8 cellular contexts compared by ENCODE assay signal in genomic region chr17:4949321-4950074, GRCh38. TPM values are rescaled to one million over a fixed set of nuclear protein-coding genes. Genes with fewer than 3 reads are reported as not detected.
A peak's percentile ranks its signal among the peaks of the same experiment; 100 is the strongest.
DNase-seq lines count a peak whose midpoint lies in the region; ATAC-seq and TF ChIP-seq lines count a peak whose summit lies in the region.

No MANE protein-coding gene starts in this region.

- WGBS in mesodermal cell (ENCODE audit: insufficient coverage in 2 of 2), 2 experiments, result 0 to 1% methylated on average over 36 to 57 of the region's 75 CpGs

- H3K4me1 Mint-ChIP-seq in endothelial cell (ENCODE audit: unreplicated experiment), result peaks cover 46% of the 10 kb centered on the region

- TF ChIP-seq CTCF in GM13977 (IDR thresholded peaks at IDR 0.05; ENCODE audit: extremely low read depth, insufficient read depth, missing control alignments) (no peak), endothelial cell (IDR thresholded peaks at IDR 0.05; ENCODE audit: unreplicated experiment) (no peak)

- H3K4me3 ChIP-seq in mesodermal cell (ENCODE audit: extremely low read depth, insufficient read depth, low read length, poor library complexity, severe bottlenecking), result peak overlapping the region; percentile 98

- H3K9me3 ChIP-seq in mesodermal cell (ENCODE audit: control insufficient read depth, low read length), result no peaks in the 10 kb centered on the region

- H3K27me3 Mint-ChIP-seq in endothelial cell (ENCODE audit: unreplicated experiment), result peaks cover 31% of the 10 kb centered on the region

- DNase-seq in GM13977 (ENCODE audit: low spot score), result peak; percentile 91
- peak; percentile 16 for DNase-seq in NCI-H748 treated with DMSO at 0.1 percent for 48 hours (lab: John Stamatoyannopoulos, UW)
- peak; percentile 70 for DNase-seq in activated CD8-positive, alpha-beta memory T cell treated with anti-CD3 and anti-CD28 coated beads, Interleukin-2, amount 50 U/mL, for 1 hour (ENCODE audit: extremely low read depth)
- DNase-seq in endothelial cell (ENCODE audit: low spot score), result peak; percentile 55
- peak; percentile 62 for DNase-seq in stimulated activated CD8-positive, alpha-beta memory T cell treated with anti-CD3 and anti-CD28 coated beads, Interleukin-4, amount 100 ng/mL, for 24 hours (ENCODE audit: low read depth)
- no peak for DNase-seq in DMS114 treated with DMSO at 0.1 percent for 48 hours (lab: John Stamatoyannopoulos, UW; ENCODE audit: unreplicated experiment)

- H3K36me3 ChIP-seq in mesodermal cell (ENCODE audit: control insufficient read depth, insufficient read depth, low read length), result peaks cover 34% of the 10 kb centered on the region

- H3K27ac ChIP-seq in mesodermal cell (ENCODE audit: low read depth, low read length, severe bottlenecking), result peak overlapping the region; percentile 97

- peak; percentile 37 for ATAC-seq in HG02678 (IDR thresholded peaks at IDR 0.05; ENCODE audit: unreplicated experiment)

- peak overlapping the region; percentile 83 for H3K4me3 Mint-ChIP-seq in endothelial cell (ENCODE audit: unreplicated experiment)

- in situ Hi-C loops in GM13977 (cut with MboI; ENCODE audit: low pct_unique_long_range_greater_than_20kb, low sequenced_read_pairs, unreplicated experiment), result no loop called here

- H3K36me3 Mint-ChIP-seq in endothelial cell (ENCODE audit: low read depth, unreplicated experiment), result peaks cover 24% of the 10 kb centered on the region

- H3K27ac Mint-ChIP-seq in endothelial cell (ENCODE audit: unreplicated experiment), result peak overlapping the region; percentile 13

- H3K9me3 Mint-ChIP-seq in endothelial cell (ENCODE audit: unreplicated experiment), result no peaks in the 10 kb centered on the region

- H3K4me1 ChIP-seq in mesodermal cell (ENCODE audit: control insufficient read depth, insufficient read depth, low read length, poor library complexity, severe bottlenecking), result peaks cover 44% of the 10 kb centered on the region

RNA-seq across cellular contexts. Expression of gene PFN1, which starts 1.2 kb away (rescaled TPM):
- total RNA-seq in endothelial cell (ENCODE audit: unreplicated experiment), result 874 TPM
- polyA plus RNA-seq in mesodermal cell (2013, experiment 1 of 2), result 1,660 TPM
- polyA plus RNA-seq in mesodermal cell (2013, experiment 2 of 2), result 1,258 TPM

RNA-seq across cellular contexts. Expression of gene ENO3, which starts 1.4 kb away (rescaled TPM):
- 7.3 TPM for total RNA-seq in endothelial cell (ENCODE audit: unreplicated experiment)
- polyA plus RNA-seq in mesodermal cell (2013, experiment 1 of 2), result 28.8 TPM
- polyA plus RNA-seq in mesodermal cell (2013, experiment 2 of 2), result 26.2 TPM

RNA-seq across cellular contexts. Expression of gene RNF167, which starts 9.4 kb away (rescaled TPM):
- total RNA-seq in endothelial cell (ENCODE audit: unreplicated experiment), result 92.3 TPM
- polyA plus RNA-seq in mesodermal cell (2013, experiment 1 of 2), result 89.9 TPM
- 77.0 TPM for polyA plus RNA-seq in mesodermal cell (2013, experiment 2 of 2)

RNA-seq across cellular contexts. Expression of gene SLC25A11, which starts 9.7 kb away (rescaled TPM):
- 47.5 TPM for total RNA-seq in endothelial cell (ENCODE audit: unreplicated experiment)
- 52.8 TPM for polyA plus RNA-seq in mesodermal cell (2013, experiment 1 of 2)
- 49.4 TPM for polyA plus RNA-seq in mesodermal cell (2013, experiment 2 of 2)

RNA-seq across cellular contexts. Expression of gene GP1BA, which starts 17.4 kb away (rescaled TPM):
- total RNA-seq in endothelial cell (ENCODE audit: unreplicated experiment), result 1.3 TPM
- polyA plus RNA-seq in mesodermal cell (2013, experiment 1 of 2), result 0.26 TPM
- polyA plus RNA-seq in mesodermal cell (2013, experiment 2 of 2), result 0.15 TPM
